ENCODE assay signal across 17 cellular contexts in the genomic region with DNA sequence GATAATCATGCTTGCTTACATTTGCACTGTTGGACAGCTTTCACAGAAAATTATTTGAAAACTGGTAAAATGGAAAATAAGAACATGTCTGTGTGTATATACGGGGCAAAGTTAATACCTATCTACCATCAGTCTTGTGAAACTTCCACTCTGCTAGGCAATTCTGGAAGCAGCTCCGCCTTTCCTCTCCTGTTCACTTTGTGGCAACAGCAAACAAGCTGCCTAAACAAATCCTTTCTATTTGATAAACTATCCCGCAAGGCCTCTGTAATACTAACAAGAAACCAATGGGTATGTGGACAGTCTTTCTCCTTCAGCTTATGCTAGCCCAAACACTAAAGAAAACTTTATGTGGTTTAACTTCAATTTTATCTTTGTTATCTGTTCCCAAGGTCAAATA. TPM values are rescaled to one million over a fixed set of nuclear protein-coding genes. Genes with fewer than 3 reads are reported as not detected.
DNase-seq lines count a peak whose midpoint lies in the region; ATAC-seq and TF ChIP-seq lines count a peak whose summit lies in the region.
"Had no signal": no experiment of that assay in that cellular context is flagged by ENCODE, and none has a peak within 500 bp of the region (broad histone marks: within the 10 kb centered on the region; RNA-seq: fewer than 3 reads in every experiment).

No MANE protein-coding gene starts in this region.

- no peak overlapping the region for H3K4me3 Mint-ChIP-seq in activated T-cell treated with anti-CD3 and anti-CD28 coated beads, Interleukin-2, amount 50 U/mL, for 24 hours
- no peak overlapping the region for H3K4me3 Mint-ChIP-seq in activated T-cell treated with anti-CD3 and anti-CD28 coated beads, Interleukin-2, amount 50 U/mL, for 4 hours
- H3K4me3 Mint-ChIP-seq in memory B cell: no peak overlapping the region
- H3K4me3 Mint-ChIP-seq: IgD-negative memory B cell had no signal

- H3K27ac ChIP-seq in transverse colon: peak overlapping the region in 3 of 4 donors; percentile 45 to 52 (median 48)
- H3K27ac ChIP-seq: epithelial cell of prostate, tibial artery had no signal

- no peak for TF ChIP-seq CTCF in transverse colon (IDR thresholded peaks at IDR 0.05)

- H3K9me3 Mint-ChIP-seq in activated T-cell treated with anti-CD3 and anti-CD28 coated beads, Interleukin-2, amount 50 U/mL, for 24 hours: no peaks in the 10 kb centered on the region
- H3K9me3 Mint-ChIP-seq in activated T-cell treated with anti-CD3 and anti-CD28 coated beads, Interleukin-2, amount 50 U/mL, for 4 hours: no peaks in the 10 kb centered on the region
- H3K9me3 Mint-ChIP-seq in memory B cell: no peaks in the 10 kb centered on the region
- H3K9me3 Mint-ChIP-seq: CD4-positive, CD25-positive, alpha-beta regulatory T cell; IgD-negative memory B cell had no signal

- H3K4me1 Mint-ChIP-seq in activated T-cell treated with anti-CD3 and anti-CD28 coated beads, Interleukin-2, amount 50 U/mL, for 24 hours (ENCODE audit: low read depth): peaks cover 31% of the 10 kb centered on the region
- H3K4me1 Mint-ChIP-seq in activated T-cell treated with anti-CD3 and anti-CD28 coated beads, Interleukin-2, amount 50 U/mL, for 4 hours (ENCODE audit: low read depth): peaks cover 4% of the 10 kb centered on the region
- H3K4me1 Mint-ChIP-seq in memory B cell: peaks cover 4% of the 10 kb centered on the region

- no peaks in the 10 kb centered on the region for H3K9me3 ChIP-seq in transverse colon
- H3K9me3 ChIP-seq: tibial artery had no signal

- no peaks in the 10 kb centered on the region for H3K27me3 Mint-ChIP-seq in activated T-cell treated with anti-CD3 and anti-CD28 coated beads, Interleukin-2, amount 50 U/mL, for 24 hours
- H3K27me3 Mint-ChIP-seq in activated T-cell treated with anti-CD3 and anti-CD28 coated beads, Interleukin-2, amount 50 U/mL, for 4 hours (ENCODE audit: low read depth): no peaks in the 10 kb centered on the region
- H3K27me3 Mint-ChIP-seq in memory B cell: no peaks in the 10 kb centered on the region
- H3K27me3 Mint-ChIP-seq: CD4-positive, CD25-positive, alpha-beta regulatory T cell; IgD-negative memory B cell had no signal

- H3K4me3 ChIP-seq in transverse colon: no peak overlapping the region
- H3K4me3 ChIP-seq: tibial artery had no signal

- H3K36me3 ChIP-seq in transverse colon: peaks cover 0 to 38% (median 18%) of the 10 kb centered on the region in 4 donors

- TF ChIP-seq POLR2A in transverse colon (IDR thresholded peaks at IDR 0.05): no peak

- no peak for TF ChIP-seq EP300 in transverse colon (IDR thresholded peaks at IDR 0.05; ENCODE audit: low read depth)

- intact Hi-C loops in transverse colon (cut with DNase I; ENCODE audit: low total_unique reads): no loop called here

- H3K27ac Mint-ChIP-seq in activated T-cell treated with anti-CD3 and anti-CD28 coated beads, Interleukin-2, amount 50 U/mL, for 24 hours: peak overlapping the region; percentile 68
- peak overlapping the region; percentile 18 for H3K27ac Mint-ChIP-seq in memory B cell

- DNase-seq in activated T-cell treated with anti-CD3 and anti-CD28 coated beads, Interleukin-2, amount 50 U/mL, for 24 hours: no peak
- DNase-seq in activated T-cell treated with anti-CD3 and anti-CD28 coated beads, Interleukin-2, amount 50 U/mL, for 4 hours: no peak
- peak; percentile 80 for DNase-seq in amniotic epithelial cell (ENCODE audit: low read depth)
- no peak for DNase-seq in memory B cell (ENCODE audit: low spot score in 2 of 2)
- no peak for DNase-seq in transverse colon
- no peak for DNase-seq in HuH-7.5 (ENCODE audit: low spot score)
- no peak for DNase-seq in globus pallidus (ENCODE audit: low spot score)
- DNase-seq in stimulated activated CD4-positive, alpha-beta T cell treated with anti-CD3 and anti-CD28 coated beads, Interleukin-4, amount 100 ng/mL, for 4 hours: no peak
- DNase-seq: ACHN; CD4-positive, CD25-positive, alpha-beta regulatory T cell; DND-41; NCI-H526; OCI-M1; tibial artery had no signal

- in situ Hi-C loops in transverse colon (cut with MboI; ENCODE audit: low pct_ligation_motif_present in 1 of 4, low pct_unique_long_range_greater_than_20kb in 1 of 4, low sequenced_read_pairs in 3 of 4): no loop called here

- 30 to 49% methylated on average over 3 of the region's 3 CpGs for WGBS in transverse colon (ENCODE audit: low coverage in 1 of 2), 2 donors

- no peak for ATAC-seq in activated T-cell treated with anti-CD3 and anti-CD28 coated beads, Interleukin-2, amount 50 U/mL, for 4 hours
- ATAC-seq in memory B cell (ENCODE audit: low read depth): no peak

- peaks cover 13 to 21% (median 15%) of the 10 kb centered on the region in 4 donors for H3K4me1 ChIP-seq in transverse colon
- H3K4me1 ChIP-seq: tibial artery had no signal

- peaks cover 80% of the 10 kb centered on the region for H3K36me3 Mint-ChIP-seq in activated T-cell treated with anti-CD3 and anti-CD28 coated beads, Interleukin-2, amount 50 U/mL, for 24 hours (ENCODE audit: low read depth)
- H3K36me3 Mint-ChIP-seq in activated T-cell treated with anti-CD3 and anti-CD28 coated beads, Interleukin-2, amount 50 U/mL, for 4 hours (ENCODE audit: insufficient read depth): peaks cover 47% of the 10 kb centered on the region
- peaks cover 27% of the 10 kb centered on the region for H3K36me3 Mint-ChIP-seq in memory B cell

- H3K27me3 ChIP-seq in transverse colon: no peaks in the 10 kb centered on the region
- H3K27me3 ChIP-seq: tibial artery had no signal

RNA-seq across cellular contexts. Expression of a gene that starts 39.2 kb away (rescaled TPM):
- under 1 TPM; 0.46 to 0.53 (median 0.52) TPM for total RNA-seq in activated T-cell treated with anti-CD3 and anti-CD28 coated beads, Interleukin-2, amount 50 U/mL, for 4 hours
- not detected for total RNA-seq in transverse colon
- total RNA-seq: SK-MEL-5 had no signal
